In the genomic region with DNA sequence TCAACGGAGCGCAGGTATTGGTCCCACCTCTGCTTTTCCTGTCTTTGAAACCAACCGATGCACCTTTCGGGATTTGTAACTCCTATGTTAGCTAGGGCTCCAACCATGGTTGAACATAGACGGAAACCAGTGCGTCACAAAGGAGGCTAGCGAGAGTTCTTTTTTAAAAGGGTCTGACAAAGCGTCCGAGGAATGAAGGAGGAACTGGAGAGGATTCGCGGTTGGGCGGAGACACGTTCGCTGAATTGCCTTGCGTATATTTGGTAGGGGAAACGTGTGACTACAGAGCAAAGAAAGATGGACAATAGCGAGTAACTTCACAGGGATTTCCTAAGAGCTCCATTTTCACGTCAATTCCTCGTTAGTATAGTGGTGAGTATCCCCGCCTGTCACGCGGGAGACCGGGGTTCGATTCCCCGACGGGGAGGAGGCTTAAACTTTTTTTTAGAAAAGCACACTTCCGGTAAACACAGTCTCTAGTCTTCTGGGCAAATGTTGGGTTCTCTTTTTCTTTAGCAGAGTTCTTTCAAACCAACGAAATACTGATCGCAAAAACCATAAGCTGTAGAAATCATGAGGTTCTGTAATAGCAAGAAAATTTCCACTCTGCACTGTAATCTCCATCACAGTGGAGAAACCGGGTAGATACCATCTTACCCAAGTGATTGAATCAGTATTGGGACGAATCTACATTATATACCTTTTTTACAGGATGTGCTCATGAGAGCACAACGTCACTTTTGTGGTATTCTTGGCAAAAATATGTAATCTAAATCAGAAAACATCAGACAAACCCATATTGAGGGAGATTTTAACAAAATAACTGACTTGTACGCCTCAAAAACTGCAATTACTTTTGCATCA, we compare ENCODE assay signal across 1 cellular context.
TF ChIP-seq lines count a peak whose summit lies in the region.

No MANE protein-coding gene starts in this region.

TF ChIP-seq in K562, 482 proteins besides CTCF, POLR2A, EP300 and RAD21 (continued from another document and continues in another):
- TF ChIP-seq, protein P1, sequence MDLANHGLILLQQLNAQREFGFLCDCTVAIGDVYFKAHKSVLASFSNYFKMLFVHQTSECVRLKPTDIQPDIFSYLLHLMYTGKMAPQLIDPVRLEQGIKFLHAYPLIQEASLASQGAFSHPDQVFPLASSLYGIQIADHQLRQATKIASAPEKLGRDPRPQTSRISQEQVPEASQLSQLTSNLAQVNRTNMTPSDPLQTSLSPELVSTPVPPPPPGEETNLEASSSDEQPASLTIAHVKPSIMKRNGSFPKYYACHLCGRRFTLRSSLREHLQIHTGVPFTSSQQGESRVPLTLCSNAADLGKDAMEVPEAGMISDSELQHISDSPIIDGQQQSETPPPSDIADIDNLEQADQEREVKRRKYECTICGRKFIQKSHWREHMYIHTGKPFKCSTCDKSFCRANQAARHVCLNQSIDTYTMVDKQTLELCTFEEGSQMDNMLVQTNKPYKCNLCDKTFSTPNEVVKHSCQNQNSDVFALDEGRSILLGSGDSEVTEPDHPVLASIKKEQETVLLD (IDR thresholded peaks at IDR 0.05) = peak; percentile 56; the same call in 1 of the 2 replicates
- TF ChIP-seq NEUROD1 (IDR thresholded peaks at IDR 0.05; ENCODE audit: borderline replicate concordance, low read depth, low read length, partially characterized antibody) = no peak
- peak; percentile 93 for TF ChIP-seq ZNF384 (IDR thresholded peaks at IDR 0.05; ENCODE audit: low read depth, low read length)
- TF ChIP-seq ARID2 (IDR thresholded peaks at IDR 0.05) = no peak
- TF ChIP-seq, protein P2, sequence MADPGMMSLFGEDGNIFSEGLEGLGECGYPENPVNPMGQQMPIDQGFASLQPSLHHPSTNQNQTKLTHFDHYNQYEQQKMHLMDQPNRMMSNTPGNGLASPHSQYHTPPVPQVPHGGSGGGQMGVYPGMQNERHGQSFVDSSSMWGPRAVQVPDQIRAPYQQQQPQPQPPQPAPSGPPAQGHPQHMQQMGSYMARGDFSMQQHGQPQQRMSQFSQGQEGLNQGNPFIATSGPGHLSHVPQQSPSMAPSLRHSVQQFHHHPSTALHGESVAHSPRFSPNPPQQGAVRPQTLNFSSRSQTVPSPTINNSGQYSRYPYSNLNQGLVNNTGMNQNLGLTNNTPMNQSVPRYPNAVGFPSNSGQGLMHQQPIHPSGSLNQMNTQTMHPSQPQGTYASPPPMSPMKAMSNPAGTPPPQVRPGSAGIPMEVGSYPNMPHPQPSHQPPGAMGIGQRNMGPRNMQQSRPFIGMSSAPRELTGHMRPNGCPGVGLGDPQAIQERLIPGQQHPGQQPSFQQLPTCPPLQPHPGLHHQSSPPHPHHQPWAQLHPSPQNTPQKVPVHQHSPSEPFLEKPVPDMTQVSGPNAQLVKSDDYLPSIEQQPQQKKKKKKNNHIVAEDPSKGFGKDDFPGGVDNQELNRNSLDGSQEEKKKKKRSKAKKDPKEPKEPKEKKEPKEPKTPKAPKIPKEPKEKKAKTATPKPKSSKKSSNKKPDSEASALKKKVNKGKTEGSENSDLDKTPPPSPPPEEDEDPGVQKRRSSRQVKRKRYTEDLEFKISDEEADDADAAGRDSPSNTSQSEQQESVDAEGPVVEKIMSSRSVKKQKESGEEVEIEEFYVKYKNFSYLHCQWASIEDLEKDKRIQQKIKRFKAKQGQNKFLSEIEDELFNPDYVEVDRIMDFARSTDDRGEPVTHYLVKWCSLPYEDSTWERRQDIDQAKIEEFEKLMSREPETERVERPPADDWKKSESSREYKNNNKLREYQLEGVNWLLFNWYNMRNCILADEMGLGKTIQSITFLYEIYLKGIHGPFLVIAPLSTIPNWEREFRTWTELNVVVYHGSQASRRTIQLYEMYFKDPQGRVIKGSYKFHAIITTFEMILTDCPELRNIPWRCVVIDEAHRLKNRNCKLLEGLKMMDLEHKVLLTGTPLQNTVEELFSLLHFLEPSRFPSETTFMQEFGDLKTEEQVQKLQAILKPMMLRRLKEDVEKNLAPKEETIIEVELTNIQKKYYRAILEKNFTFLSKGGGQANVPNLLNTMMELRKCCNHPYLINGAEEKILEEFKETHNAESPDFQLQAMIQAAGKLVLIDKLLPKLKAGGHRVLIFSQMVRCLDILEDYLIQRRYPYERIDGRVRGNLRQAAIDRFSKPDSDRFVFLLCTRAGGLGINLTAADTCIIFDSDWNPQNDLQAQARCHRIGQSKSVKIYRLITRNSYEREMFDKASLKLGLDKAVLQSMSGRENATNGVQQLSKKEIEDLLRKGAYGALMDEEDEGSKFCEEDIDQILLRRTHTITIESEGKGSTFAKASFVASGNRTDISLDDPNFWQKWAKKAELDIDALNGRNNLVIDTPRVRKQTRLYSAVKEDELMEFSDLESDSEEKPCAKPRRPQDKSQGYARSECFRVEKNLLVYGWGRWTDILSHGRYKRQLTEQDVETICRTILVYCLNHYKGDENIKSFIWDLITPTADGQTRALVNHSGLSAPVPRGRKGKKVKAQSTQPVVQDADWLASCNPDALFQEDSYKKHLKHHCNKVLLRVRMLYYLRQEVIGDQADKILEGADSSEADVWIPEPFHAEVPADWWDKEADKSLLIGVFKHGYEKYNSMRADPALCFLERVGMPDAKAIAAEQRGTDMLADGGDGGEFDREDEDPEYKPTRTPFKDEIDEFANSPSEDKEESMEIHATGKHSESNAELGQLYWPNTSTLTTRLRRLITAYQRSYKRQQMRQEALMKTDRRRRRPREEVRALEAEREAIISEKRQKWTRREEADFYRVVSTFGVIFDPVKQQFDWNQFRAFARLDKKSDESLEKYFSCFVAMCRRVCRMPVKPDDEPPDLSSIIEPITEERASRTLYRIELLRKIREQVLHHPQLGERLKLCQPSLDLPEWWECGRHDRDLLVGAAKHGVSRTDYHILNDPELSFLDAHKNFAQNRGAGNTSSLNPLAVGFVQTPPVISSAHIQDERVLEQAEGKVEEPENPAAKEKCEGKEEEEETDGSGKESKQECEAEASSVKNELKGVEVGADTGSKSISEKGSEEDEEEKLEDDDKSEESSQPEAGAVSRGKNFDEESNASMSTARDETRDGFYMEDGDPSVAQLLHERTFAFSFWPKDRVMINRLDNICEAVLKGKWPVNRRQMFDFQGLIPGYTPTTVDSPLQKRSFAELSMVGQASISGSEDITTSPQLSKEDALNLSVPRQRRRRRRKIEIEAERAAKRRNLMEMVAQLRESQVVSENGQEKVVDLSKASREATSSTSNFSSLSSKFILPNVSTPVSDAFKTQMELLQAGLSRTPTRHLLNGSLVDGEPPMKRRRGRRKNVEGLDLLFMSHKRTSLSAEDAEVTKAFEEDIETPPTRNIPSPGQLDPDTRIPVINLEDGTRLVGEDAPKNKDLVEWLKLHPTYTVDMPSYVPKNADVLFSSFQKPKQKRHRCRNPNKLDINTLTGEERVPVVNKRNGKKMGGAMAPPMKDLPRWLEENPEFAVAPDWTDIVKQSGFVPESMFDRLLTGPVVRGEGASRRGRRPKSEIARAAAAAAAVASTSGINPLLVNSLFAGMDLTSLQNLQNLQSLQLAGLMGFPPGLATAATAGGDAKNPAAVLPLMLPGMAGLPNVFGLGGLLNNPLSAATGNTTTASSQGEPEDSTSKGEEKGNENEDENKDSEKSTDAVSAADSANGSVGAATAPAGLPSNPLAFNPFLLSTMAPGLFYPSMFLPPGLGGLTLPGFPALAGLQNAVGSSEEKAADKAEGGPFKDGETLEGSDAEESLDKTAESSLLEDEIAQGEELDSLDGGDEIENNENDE (IDR thresholded peaks at IDR 0.05; ENCODE audit: low read depth, low read length) = no peak
- TF ChIP-seq, protein P3, sequence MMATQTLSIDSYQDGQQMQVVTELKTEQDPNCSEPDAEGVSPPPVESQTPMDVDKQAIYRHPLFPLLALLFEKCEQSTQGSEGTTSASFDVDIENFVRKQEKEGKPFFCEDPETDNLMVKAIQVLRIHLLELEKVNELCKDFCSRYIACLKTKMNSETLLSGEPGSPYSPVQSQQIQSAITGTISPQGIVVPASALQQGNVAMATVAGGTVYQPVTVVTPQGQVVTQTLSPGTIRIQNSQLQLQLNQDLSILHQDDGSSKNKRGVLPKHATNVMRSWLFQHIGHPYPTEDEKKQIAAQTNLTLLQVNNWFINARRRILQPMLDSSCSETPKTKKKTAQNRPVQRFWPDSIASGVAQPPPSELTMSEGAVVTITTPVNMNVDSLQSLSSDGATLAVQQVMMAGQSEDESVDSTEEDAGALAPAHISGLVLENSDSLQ (IDR thresholded peaks at IDR 0.05) = peak; percentile 56
- TF ChIP-seq TAF1 (IDR thresholded peaks at IDR 0.05; ENCODE audit: control insufficient read depth, extremely low read depth, insufficient read depth, low read length, severe bottlenecking) = no peak
- TF ChIP-seq HNRNPLL (IDR thresholded peaks at IDR 0.05; ENCODE audit: low read depth, low read length, poor library complexity, severe bottlenecking) = peak; percentile 68
- TF ChIP-seq, protein P4, sequence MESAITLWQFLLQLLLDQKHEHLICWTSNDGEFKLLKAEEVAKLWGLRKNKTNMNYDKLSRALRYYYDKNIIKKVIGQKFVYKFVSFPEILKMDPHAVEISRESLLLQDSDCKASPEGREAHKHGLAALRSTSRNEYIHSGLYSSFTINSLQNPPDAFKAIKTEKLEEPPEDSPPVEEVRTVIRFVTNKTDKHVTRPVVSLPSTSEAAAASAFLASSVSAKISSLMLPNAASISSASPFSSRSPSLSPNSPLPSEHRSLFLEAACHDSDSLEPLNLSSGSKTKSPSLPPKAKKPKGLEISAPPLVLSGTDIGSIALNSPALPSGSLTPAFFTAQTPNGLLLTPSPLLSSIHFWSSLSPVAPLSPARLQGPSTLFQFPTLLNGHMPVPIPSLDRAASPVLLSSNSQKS (CRISPR knock-in tag; IDR thresholded peaks at IDR 0.05) = no peak
- TF ChIP-seq GTF2E2 (tag; IDR thresholded peaks at IDR 0.05) = no peak
- 0 out of 4 replicates have a peak, but pooled peaks of 1 of the 2 experiments have one; percentile 9 for TF ChIP-seq SIN3A (IDR thresholded peaks at IDR 0.05; ENCODE audit: borderline replicate concordance in 2 of 2, control insufficient read depth in 1 of 2, low read depth in 2 of 2, low read length in 2 of 2)
- TF ChIP-seq, protein P5, sequence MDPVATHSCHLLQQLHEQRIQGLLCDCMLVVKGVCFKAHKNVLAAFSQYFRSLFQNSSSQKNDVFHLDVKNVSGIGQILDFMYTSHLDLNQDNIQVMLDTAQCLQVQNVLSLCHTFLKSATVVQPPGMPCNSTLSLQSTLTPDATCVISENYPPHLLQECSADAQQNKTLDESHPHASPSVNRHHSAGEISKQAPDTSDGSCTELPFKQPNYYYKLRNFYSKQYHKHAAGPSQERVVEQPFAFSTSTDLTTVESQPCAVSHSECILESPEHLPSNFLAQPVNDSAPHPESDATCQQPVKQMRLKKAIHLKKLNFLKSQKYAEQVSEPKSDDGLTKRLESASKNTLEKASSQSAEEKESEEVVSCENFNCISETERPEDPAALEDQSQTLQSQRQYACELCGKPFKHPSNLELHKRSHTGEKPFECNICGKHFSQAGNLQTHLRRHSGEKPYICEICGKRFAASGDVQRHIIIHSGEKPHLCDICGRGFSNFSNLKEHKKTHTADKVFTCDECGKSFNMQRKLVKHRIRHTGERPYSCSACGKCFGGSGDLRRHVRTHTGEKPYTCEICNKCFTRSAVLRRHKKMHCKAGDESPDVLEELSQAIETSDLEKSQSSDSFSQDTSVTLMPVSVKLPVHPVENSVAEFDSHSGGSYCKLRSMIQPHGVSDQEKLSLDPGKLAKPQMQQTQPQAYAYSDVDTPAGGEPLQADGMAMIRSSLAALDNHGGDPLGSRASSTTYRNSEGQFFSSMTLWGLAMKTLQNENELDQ (CRISPR knock-in tag; IDR thresholded peaks at IDR 0.05; ENCODE audit: borderline replicate concordance) = no peak
- no peak; the same call in 1 of the 2 replicates for TF ChIP-seq EGR1 (conservative IDR thresholded peaks at IDR 0.05)
- 0 out of 2 replicates have a peak, but pooled peaks have one; percentile 11 for TF ChIP-seq HCFC1 (IDR thresholded peaks at IDR 0.05; ENCODE audit: low read depth, low read length)
- TF ChIP-seq, protein P6, sequence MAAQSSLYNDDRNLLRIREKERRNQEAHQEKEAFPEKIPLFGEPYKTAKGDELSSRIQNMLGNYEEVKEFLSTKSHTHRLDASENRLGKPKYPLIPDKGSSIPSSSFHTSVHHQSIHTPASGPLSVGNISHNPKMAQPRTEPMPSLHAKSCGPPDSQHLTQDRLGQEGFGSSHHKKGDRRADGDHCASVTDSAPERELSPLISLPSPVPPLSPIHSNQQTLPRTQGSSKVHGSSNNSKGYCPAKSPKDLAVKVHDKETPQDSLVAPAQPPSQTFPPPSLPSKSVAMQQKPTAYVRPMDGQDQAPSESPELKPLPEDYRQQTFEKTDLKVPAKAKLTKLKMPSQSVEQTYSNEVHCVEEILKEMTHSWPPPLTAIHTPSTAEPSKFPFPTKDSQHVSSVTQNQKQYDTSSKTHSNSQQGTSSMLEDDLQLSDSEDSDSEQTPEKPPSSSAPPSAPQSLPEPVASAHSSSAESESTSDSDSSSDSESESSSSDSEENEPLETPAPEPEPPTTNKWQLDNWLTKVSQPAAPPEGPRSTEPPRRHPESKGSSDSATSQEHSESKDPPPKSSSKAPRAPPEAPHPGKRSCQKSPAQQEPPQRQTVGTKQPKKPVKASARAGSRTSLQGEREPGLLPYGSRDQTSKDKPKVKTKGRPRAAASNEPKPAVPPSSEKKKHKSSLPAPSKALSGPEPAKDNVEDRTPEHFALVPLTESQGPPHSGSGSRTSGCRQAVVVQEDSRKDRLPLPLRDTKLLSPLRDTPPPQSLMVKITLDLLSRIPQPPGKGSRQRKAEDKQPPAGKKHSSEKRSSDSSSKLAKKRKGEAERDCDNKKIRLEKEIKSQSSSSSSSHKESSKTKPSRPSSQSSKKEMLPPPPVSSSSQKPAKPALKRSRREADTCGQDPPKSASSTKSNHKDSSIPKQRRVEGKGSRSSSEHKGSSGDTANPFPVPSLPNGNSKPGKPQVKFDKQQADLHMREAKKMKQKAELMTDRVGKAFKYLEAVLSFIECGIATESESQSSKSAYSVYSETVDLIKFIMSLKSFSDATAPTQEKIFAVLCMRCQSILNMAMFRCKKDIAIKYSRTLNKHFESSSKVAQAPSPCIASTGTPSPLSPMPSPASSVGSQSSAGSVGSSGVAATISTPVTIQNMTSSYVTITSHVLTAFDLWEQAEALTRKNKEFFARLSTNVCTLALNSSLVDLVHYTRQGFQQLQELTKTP (IDR thresholded peaks at IDR 0.05; ENCODE audit: low read depth in 1 of 2, partially characterized antibody in 2 of 2) = peak in 1 of 2 experiments; percentile 87
- TF ChIP-seq MED1 (CRISPR knock-in tag; IDR thresholded peaks at IDR 0.05; ENCODE audit: borderline replicate concordance) = no peak
